Comparison of ENCODE assay signal across 1 cellular context in the genomic region with DNA sequence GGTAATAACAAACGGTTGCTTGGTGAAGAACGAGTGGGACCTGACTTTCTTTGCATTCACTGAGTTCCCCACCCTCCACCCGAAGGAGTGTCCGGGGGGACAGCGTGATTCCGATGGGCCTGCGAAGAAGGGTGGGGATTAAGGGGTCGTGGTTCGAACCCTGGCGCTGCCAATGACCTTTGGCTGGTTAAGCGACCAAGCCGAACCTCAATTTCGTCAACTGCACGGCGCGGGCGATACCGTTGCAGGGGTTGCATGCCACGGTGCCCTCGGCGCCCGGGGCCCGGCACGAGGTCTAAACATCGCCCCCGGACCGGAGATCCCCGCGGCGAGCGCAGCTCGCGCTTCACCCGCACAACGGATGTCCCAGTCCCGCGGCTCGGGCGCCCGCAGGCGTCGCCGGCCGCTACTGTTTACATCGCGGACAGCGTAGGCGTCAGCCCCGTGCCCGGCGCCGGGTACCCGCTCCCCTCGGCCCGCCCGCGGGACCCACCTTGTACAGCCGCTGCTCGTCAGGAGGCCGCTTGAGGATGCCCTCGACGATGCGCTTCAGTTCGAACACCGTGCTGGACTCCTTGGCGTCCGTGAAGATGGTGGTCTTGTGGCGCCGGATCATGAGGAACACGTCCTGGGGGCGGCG.
TF ChIP-seq lines count a peak whose summit lies in the region.

No MANE protein-coding gene starts in this region.

TF ChIP-seq in K562, 482 proteins besides CTCF, POLR2A, EP300 and RAD21 (continued from another document and continues in another):
- TF ChIP-seq, protein P1, sequence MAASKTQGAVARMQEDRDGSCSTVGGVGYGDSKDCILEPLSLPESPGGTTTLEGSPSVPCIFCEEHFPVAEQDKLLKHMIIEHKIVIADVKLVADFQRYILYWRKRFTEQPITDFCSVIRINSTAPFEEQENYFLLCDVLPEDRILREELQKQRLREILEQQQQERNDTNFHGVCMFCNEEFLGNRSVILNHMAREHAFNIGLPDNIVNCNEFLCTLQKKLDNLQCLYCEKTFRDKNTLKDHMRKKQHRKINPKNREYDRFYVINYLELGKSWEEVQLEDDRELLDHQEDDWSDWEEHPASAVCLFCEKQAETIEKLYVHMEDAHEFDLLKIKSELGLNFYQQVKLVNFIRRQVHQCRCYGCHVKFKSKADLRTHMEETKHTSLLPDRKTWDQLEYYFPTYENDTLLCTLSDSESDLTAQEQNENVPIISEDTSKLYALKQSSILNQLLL (CRISPR knock-in tag; IDR thresholded peaks at IDR 0.05; ENCODE audit: borderline replicate concordance), result no peak
- TF ChIP-seq FOXK2 (conservative IDR thresholded peaks at IDR 0.05 in 1 of 2, IDR thresholded peaks at IDR 0.05 in 1 of 2; ENCODE audit: low read depth in 2 of 2) (peak in 1 of 2 experiments; percentile 47; a peak in 2 of 4 replicates), SP2 (IDR thresholded peaks at IDR 0.05; ENCODE audit: extremely low read depth, low read depth, low read length, poor library complexity, severe bottlenecking) (no peak), KLF16 (IDR thresholded peaks at IDR 0.05) (no peak), RFX1 (IDR thresholded peaks at IDR 0.05) (no peak), ZNF3 (CRISPR knock-in tag; IDR thresholded peaks at IDR 0.05) (no peak), BHLHE40 (IDR thresholded peaks at IDR 0.05; ENCODE audit: low read length) (0 out of 2 replicates have a peak, but pooled peaks have one; percentile 10), CEBPB (tag; IDR thresholded peaks at IDR 0.05) (no peak), CREB1 (IDR thresholded peaks at IDR 0.05) (no peak), CREB1 (CRISPR knock-in tag; IDR thresholded peaks at IDR 0.05) (no peak), HDAC2 (IDR thresholded peaks at IDR 0.05) (no peak), NONO (IDR thresholded peaks at IDR 0.05; ENCODE audit: low read depth in 2 of 2, low read length in 1 of 2) (no peak), ZC3H4 (CRISPR knock-in tag; IDR thresholded peaks at IDR 0.05; ENCODE audit: borderline replicate concordance) (no peak), ZNF165 (CRISPR knock-in tag; IDR thresholded peaks at IDR 0.05; ENCODE audit: borderline replicate concordance) (no peak), PHB2 (IDR thresholded peaks at IDR 0.05; ENCODE audit: low read depth) (no peak), ZNF764 (CRISPR knock-in tag; IDR thresholded peaks at IDR 0.05; ENCODE audit: low read depth) (no peak), FOXP1 (CRISPR knock-in tag; IDR thresholded peaks at IDR 0.05) (0 out of 2 replicates have a peak, but pooled peaks have one; percentile 30), ZNF717 (CRISPR knock-in tag; IDR thresholded peaks at IDR 0.05) (no peak), ZNF778 (CRISPR knock-in tag; IDR thresholded peaks at IDR 0.05) (no peak), KDM4B (IDR thresholded peaks at IDR 0.05; ENCODE audit: borderline replicate concordance in 2 of 2, low read depth in 1 of 2) (no peak), PTTG1 (tag; IDR thresholded peaks at IDR 0.05; ENCODE audit: low read depth) (no peak), PHF20 (IDR thresholded peaks at IDR 0.05; ENCODE audit: partially characterized antibody) (peak; percentile 19), ZNF324 (CRISPR knock-in tag; IDR thresholded peaks at IDR 0.05) (no peak), HDAC6 (IDR thresholded peaks at IDR 0.05; ENCODE audit: low read depth, low read length) (no peak), HSF4 (CRISPR knock-in tag; IDR thresholded peaks at IDR 0.05; ENCODE audit: borderline replicate concordance) (no peak), RBM15 (IDR thresholded peaks at IDR 0.05; ENCODE audit: insufficient read depth, low read length) (no peak), PHF21A (IDR thresholded peaks at IDR 0.05; ENCODE audit: borderline replicate concordance, low read depth) (no peak), BCOR (IDR thresholded peaks at IDR 0.05) (no peak), ZKSCAN8 (CRISPR knock-in tag; IDR thresholded peaks at IDR 0.05) (no peak), ZNF785 (CRISPR knock-in tag; IDR thresholded peaks at IDR 0.05) (no peak), BCL6 (CRISPR knock-in tag; IDR thresholded peaks at IDR 0.05) (no peak), MCM2 (IDR thresholded peaks at IDR 0.05; ENCODE audit: low read depth) (no peak), L3MBTL2 (IDR thresholded peaks at IDR 0.05) (peak; percentile 59), ZNF121 (CRISPR knock-in tag; conservative IDR thresholded peaks at IDR 0.05) (no peak), KLF10 (CRISPR knock-in tag; IDR thresholded peaks at IDR 0.05) (no peak)
- TF ChIP-seq, protein P2, sequence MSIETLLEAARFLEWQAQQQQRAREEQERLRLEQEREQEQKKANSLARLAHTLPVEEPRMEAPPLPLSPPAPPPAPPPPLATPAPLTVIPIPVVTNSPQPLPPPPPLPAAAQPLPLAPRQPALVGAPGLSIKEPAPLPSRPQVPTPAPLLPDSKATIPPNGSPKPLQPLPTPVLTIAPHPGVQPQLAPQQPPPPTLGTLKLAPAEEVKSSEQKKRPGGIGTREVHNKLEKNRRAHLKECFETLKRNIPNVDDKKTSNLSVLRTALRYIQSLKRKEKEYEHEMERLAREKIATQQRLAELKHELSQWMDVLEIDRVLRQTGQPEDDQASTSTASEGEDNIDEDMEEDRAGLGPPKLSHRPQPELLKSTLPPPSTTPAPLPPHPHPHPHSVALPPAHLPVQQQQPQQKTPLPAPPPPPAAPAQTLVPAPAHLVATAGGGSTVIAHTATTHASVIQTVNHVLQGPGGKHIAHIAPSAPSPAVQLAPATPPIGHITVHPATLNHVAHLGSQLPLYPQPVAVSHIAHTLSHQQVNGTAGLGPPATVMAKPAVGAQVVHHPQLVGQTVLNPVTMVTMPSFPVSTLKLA (conservative IDR thresholded peaks at IDR 0.05), result peak in 1 of 2 experiments; percentile 40; a peak in 1 of 4 replicates
- TF ChIP-seq, protein P3, sequence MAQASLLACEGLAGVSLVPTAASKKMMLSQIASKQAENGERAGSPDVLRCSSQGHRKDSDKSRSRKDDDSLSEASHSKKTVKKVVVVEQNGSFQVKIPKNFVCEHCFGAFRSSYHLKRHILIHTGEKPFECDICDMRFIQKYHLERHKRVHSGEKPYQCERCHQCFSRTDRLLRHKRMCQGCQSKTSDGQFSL (CRISPR knock-in tag; IDR thresholded peaks at IDR 0.05), result no peak
- TF ChIP-seq, protein P3 (tag; IDR thresholded peaks at IDR 0.05), result no peak
- TF ChIP-seq, protein P4, sequence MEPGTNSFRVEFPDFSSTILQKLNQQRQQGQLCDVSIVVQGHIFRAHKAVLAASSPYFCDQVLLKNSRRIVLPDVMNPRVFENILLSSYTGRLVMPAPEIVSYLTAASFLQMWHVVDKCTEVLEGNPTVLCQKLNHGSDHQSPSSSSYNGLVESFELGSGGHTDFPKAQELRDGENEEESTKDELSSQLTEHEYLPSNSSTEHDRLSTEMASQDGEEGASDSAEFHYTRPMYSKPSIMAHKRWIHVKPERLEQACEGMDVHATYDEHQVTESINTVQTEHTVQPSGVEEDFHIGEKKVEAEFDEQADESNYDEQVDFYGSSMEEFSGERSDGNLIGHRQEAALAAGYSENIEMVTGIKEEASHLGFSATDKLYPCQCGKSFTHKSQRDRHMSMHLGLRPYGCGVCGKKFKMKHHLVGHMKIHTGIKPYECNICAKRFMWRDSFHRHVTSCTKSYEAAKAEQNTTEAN (CRISPR knock-in tag; IDR thresholded peaks at IDR 0.05), result no peak
- TF ChIP-seq, protein P5, sequence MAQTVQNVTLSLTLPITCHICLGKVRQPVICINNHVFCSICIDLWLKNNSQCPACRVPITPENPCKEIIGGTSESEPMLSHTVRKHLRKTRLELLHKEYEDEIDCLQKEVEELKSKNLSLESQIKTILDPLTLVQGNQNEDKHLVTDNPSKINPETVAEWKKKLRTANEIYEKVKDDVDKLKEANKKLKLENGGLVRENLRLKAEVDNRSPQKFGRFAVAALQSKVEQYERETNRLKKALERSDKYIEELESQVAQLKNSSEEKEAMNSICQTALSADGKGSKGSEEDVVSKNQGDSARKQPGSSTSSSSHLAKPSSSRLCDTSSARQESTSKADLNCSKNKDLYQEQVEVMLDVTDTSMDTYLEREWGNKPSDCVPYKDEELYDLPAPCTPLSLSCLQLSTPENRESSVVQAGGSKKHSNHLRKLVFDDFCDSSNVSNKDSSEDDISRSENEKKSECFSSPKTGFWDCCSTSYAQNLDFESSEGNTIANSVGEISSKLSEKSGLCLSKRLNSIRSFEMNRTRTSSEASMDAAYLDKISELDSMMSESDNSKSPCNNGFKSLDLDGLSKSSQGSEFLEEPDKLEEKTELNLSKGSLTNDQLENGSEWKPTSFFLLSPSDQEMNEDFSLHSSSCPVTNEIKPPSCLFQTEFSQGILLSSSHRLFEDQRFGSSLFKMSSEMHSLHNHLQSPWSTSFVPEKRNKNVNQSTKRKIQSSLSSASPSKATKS (CRISPR knock-in tag; IDR thresholded peaks at IDR 0.05), result no peak
- TF ChIP-seq, protein P6, sequence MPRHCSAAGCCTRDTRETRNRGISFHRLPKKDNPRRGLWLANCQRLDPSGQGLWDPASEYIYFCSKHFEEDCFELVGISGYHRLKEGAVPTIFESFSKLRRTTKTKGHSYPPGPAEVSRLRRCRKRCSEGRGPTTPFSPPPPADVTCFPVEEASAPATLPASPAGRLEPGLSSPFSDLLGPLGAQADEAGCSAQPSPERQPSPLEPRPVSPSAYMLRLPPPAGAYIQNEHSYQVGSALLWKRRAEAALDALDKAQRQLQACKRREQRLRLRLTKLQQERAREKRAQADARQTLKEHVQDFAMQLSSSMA (CRISPR knock-in tag; IDR thresholded peaks at IDR 0.05), result no peak
- TF ChIP-seq, protein P7, sequence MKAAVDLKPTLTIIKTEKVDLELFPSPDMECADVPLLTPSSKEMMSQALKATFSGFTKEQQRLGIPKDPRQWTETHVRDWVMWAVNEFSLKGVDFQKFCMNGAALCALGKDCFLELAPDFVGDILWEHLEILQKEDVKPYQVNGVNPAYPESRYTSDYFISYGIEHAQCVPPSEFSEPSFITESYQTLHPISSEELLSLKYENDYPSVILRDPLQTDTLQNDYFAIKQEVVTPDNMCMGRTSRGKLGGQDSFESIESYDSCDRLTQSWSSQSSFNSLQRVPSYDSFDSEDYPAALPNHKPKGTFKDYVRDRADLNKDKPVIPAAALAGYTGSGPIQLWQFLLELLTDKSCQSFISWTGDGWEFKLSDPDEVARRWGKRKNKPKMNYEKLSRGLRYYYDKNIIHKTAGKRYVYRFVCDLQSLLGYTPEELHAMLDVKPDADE (conservative IDR thresholded peaks at IDR 0.05; ENCODE audit: control insufficient read depth, low read depth, low read length), result peak; percentile 15; the same call in 1 of the 2 replicates
- TF ChIP-seq, protein P8, sequence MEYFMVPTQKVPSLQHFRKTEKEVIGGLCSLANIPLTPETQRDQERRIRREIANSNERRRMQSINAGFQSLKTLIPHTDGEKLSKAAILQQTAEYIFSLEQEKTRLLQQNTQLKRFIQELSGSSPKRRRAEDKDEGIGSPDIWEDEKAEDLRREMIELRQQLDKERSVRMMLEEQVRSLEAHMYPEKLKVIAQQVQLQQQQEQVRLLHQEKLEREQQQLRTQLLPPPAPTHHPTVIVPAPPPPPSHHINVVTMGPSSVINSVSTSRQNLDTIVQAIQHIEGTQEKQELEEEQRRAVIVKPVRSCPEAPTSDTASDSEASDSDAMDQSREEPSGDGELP (CRISPR knock-in tag; IDR thresholded peaks at IDR 0.05; ENCODE audit: borderline replicate concordance), result peak; percentile 17; the same call in 1 of the 2 replicates
- TF ChIP-seq, protein P9, sequence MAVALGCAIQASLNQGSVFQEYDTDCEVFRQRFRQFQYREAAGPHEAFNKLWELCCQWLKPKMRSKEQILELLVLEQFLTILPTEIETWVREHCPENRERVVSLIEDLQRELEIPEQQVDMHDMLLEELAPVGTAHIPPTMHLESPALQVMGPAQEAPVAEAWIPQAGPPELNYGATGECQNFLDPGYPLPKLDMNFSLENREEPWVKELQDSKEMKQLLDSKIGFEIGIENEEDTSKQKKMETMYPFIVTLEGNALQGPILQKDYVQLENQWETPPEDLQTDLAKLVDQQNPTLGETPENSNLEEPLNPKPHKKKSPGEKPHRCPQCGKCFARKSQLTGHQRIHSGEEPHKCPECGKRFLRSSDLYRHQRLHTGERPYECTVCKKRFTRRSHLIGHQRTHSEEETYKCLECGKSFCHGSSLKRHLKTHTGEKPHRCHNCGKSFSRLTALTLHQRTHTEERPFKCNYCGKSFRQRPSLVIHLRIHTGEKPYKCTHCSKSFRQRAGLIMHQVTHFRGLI (CRISPR knock-in tag; IDR thresholded peaks at IDR 0.05), result no peak
- TF ChIP-seq, protein P10, sequence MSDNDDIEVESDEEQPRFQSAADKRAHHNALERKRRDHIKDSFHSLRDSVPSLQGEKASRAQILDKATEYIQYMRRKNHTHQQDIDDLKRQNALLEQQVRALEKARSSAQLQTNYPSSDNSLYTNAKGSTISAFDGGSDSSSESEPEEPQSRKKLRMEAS (CRISPR knock-in tag; IDR thresholded peaks at IDR 0.05), result peak; percentile 57; the same call in 1 of the 2 replicates
- TF ChIP-seq, protein P11, sequence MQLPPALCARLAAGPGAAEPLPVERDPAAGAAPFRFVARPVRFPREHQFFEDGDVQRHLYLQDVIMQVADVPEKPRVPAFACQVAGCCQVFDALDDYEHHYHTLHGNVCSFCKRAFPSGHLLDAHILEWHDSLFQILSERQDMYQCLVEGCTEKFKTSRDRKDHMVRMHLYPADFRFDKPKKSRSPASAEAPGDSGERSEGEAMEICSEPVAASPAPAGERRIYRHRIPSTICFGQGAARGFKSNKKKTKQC (CRISPR knock-in tag; IDR thresholded peaks at IDR 0.05), result 0 out of 2 replicates have a peak, but pooled peaks have one; percentile 31
- TF ChIP-seq, protein P12, sequence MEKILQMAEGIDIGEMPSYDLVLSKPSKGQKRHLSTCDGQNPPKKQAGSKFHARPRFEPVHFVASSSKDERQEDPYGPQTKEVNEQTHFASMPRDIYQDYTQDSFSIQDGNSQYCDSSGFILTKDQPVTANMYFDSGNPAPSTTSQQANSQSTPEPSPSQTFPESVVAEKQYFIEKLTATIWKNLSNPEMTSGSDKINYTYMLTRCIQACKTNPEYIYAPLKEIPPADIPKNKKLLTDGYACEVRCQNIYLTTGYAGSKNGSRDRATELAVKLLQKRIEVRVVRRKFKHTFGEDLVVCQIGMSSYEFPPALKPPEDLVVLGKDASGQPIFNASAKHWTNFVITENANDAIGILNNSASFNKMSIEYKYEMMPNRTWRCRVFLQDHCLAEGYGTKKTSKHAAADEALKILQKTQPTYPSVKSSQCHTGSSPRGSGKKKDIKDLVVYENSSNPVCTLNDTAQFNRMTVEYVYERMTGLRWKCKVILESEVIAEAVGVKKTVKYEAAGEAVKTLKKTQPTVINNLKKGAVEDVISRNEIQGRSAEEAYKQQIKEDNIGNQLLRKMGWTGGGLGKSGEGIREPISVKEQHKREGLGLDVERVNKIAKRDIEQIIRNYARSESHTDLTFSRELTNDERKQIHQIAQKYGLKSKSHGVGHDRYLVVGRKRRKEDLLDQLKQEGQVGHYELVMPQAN (IDR thresholded peaks at IDR 0.05; ENCODE audit: borderline replicate concordance), result 0 out of 2 replicates have a peak, but pooled peaks have one; percentile 24
- TF ChIP-seq, protein P13, sequence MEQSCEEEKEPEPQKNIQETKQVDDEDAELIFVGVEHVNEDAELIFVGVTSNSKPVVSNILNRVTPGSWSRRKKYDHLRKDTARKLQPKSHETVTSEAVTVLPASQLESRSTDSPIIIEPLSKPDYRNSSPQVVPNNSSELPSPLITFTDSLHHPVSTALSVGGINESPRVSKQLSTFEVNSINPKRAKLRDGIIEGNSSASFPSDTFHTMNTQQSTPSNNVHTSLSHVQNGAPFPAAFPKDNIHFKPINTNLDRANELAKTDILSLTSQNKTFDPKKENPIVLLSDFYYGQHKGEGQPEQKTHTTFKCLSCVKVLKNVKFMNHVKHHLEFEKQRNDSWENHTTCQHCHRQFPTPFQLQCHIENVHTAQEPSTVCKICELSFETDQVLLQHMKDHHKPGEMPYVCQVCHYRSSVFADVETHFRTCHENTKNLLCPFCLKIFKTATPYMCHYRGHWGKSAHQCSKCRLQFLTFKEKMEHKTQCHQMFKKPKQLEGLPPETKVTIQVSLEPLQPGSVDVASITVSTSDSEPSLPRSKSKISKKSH (CRISPR knock-in tag; IDR thresholded peaks at IDR 0.05), result no peak
